ENCODE assay signal across 9 cellular contexts in genomic region chr9:21381752-21382339, GRCh38. TPM values are rescaled to one million over a fixed set of nuclear protein-coding genes. Genes with fewer than 3 reads are reported as not detected.
DNase-seq lines count a peak whose midpoint lies in the region; ATAC-seq and TF ChIP-seq lines count a peak whose summit lies in the region.
"Had no signal": no experiment of that assay in that cellular context is flagged by ENCODE, and none has a peak within 500 bp of the region (broad histone marks: within the 10 kb centered on the region; RNA-seq: fewer than 3 reads in every experiment).

No MANE protein-coding gene starts in this region.

- H3K36me3 Mint-ChIP-seq in activated B cell treated with CpG ODN at 0.5 μM for 24 hours (ENCODE audit: low read depth), result no peaks in the 10 kb centered on the region

- H3K4me3 Mint-ChIP-seq in activated B cell treated with CpG ODN at 0.5 μM for 24 hours, result no peak overlapping the region

- intact Hi-C loops in activated B cell treated with CpG ODN at 0.5 μM for 24 hours (cut with micrococcal nuclease), result loop anchor here (1.0 to 10.0 kb wide), 12 partner anchors 14 to 859 kb away; partner anchors contain the start of genes KLHL9 and MTAP

- no peak for TF ChIP-seq CTCF in activated B cell treated with CpG ODN at 0.5 μM for 24 hours (IDR thresholded peaks at IDR 0.05)

- H3K27ac Mint-ChIP-seq in activated B cell treated with CpG ODN at 0.5 μM for 24 hours, result peak overlapping the region; percentile 41

- peaks cover 25% of the 10 kb centered on the region for H3K4me1 Mint-ChIP-seq in activated B cell treated with CpG ODN at 0.5 μM for 24 hours

- peaks cover 16% of the 10 kb centered on the region for H3K27me3 Mint-ChIP-seq in activated B cell treated with CpG ODN at 0.5 μM for 24 hours

- DNase-seq in ELF-1 (ENCODE audit: low read depth, low spot score), result peak; percentile 65
- DNase-seq in activated B cell treated with CpG ODN at 0.5 μM for 24 hours, result peak; percentile 54
- no peak for DNase-seq in EL
- DNase-seq in NCI-H510A treated with DMSO at 0.1 percent for 48 hours (lab: John Stamatoyannopoulos, UW), result no peak
- no peak for DNase-seq in activated CD4-positive, CD25-positive, alpha-beta regulatory T cell treated with anti-CD3 and anti-CD28 coated beads, Interleukin-2, amount 50 U/mL, for 72 hours
- DNase-seq in activated CD4-positive, alpha-beta T cell treated with anti-CD3 and anti-CD28 coated beads for 4 hours, result no peak

- POLR2A ChIA-PET in activated B cell treated with CpG ODN at 0.5 μM for 24 hours (lab: Charles Lee), result interaction anchor here (0.8 to 2.3 kb wide), 4 partner anchors 14 to 66 kb away, joined by 3 to 14 read pairs (median 6); partner anchors contain the start of gene KLHL9

- CTCF ChIA-PET in activated B cell treated with CpG ODN at 0.5 μM for 24 hours (lab: Charles Lee), result interaction anchor here (0.6 to 1.2 kb wide), 5 partner anchors 14 to 409 kb away, joined by 3 to 6 read pairs (median 3); no protein-coding TSS in a partner anchor

- ATAC-seq in GM19455 (IDR thresholded peaks at IDR 0.05; ENCODE audit: unreplicated experiment), result peak; percentile 99
- ATAC-seq in HG03378 (IDR thresholded peaks at IDR 0.05; ENCODE audit: unreplicated experiment), result peak; percentile 99
- peak; percentile 99 for ATAC-seq in activated B cell treated with CpG ODN at 0.5 μM for 24 hours (ENCODE audit: low read depth)

- no peaks in the 10 kb centered on the region for H3K9me3 Mint-ChIP-seq in activated B cell treated with CpG ODN at 0.5 μM for 24 hours

RNA-seq across cellular contexts. Expression of gene IFNA2, which starts 3.4 kb away (rescaled TPM):
- not detected in 2 replicates for total RNA-seq in activated B cell treated with CpG ODN at 0.5 μM for 24 hours
- total RNA-seq: skeletal muscle tissue had no signal

RNA-seq across cellular contexts. Expression of gene IFNA13, which starts 14.0 kb away (rescaled TPM):
- not detected in 2 replicates for total RNA-seq in activated B cell treated with CpG ODN at 0.5 μM for 24 hours

RNA-seq across cellular contexts. Expression of gene IFNA8, which starts 27.1 kb away (rescaled TPM):
- not detected in 2 replicates for total RNA-seq in activated B cell treated with CpG ODN at 0.5 μM for 24 hours
- total RNA-seq: skeletal muscle tissue had no signal

RNA-seq across cellular contexts. Expression of gene IFNA6, which starts 31.2 kb away (rescaled TPM):
- total RNA-seq in activated B cell treated with CpG ODN at 0.5 μM for 24 hours, result not detected in 2 replicates
- total RNA-seq: skeletal muscle tissue had no signal

RNA-seq across cellular contexts. Expression of gene KLHL9, which starts 46.6 kb away (rescaled TPM):
- total RNA-seq in activated B cell treated with CpG ODN at 0.5 μM for 24 hours, result 13.1 and 13.8 TPM in 2 replicates

Comparison
In these comparisons a context has a peak if more than half of its experiments do, and no peak if none do; other contexts are left out.
1. DNase-seq: peak in ELF-1 (single experiment) and activated B cell treated with CpG ODN at 0.5 μM for 24 hours (single experiment); none in EL (single experiment), NCI-H510A treated with DMSO at 0.1 percent for 48 hours (single experiment), activated CD4-positive, CD25-positive, alpha-beta regulatory T cell treated with anti-CD3 and anti-CD28 coated beads, Interleukin-2, amount 50 U/mL, for 72 hours (single experiment) and activated CD4-positive, alpha-beta T cell treated with anti-CD3 and anti-CD28 coated beads for 4 hours (0 of 2).
2. Peak in every context shown above with its lines, with median percentiles within 50 percentile points of each other: ATAC-seq.